ENCODE assay signal across 21 cellular contexts in genomic region chr15:71273731-71274447, GRCh38.
DNase-seq lines count a peak whose midpoint lies in the region; ATAC-seq, FAIRE-seq and TF ChIP-seq lines count a peak whose summit lies in the region.
"Had no signal": no experiment of that assay in that cellular context is flagged by ENCODE, and none has a peak within 500 bp of the region (broad histone marks: within the 10 kb centered on the region; RNA-seq: fewer than 3 reads in every experiment).

No MANE protein-coding gene starts in this region.

- no peak overlapping the region for H3K4me3 ChIP-seq in ACC112 (ENCODE audit: low read depth, low read length)
- H3K4me3 ChIP-seq in IMR-90 (ENCODE audit: insufficient read depth, low read depth, low read length), result no peak overlapping the region
- no peak overlapping the region for H3K4me3 ChIP-seq in H1 (ENCODE audit: extremely low read depth in 1 of 4, insufficient read depth in 2 of 4, low read depth in 3 of 4, low read length in 4 of 4)
- H3K4me3 ChIP-seq in mesodermal cell (ENCODE audit: extremely low read depth, insufficient read depth, low read length, poor library complexity, severe bottlenecking), result no peak overlapping the region
- H3K4me3 ChIP-seq in CD8-positive, alpha-beta memory T cell (ENCODE audit: low read length), result no peak overlapping the region
- H3K4me3 ChIP-seq in tibial nerve, result no peak overlapping the region
- H3K4me3 ChIP-seq: K562, testis had no signal

- intact Hi-C loops in IMR-90 (cut with micrococcal nuclease), result loop anchor here (10.0 kb wide), 1 partner anchor 259 kb away; no protein-coding TSS in a partner anchor

- TF ChIP-seq RAD21 in IMR-90 (IDR thresholded peaks at IDR 0.05; ENCODE audit: low read length) (no peak), H1 (IDR thresholded peaks at IDR 0.05 in 1 of 2, conservative IDR thresholded peaks at IDR 0.05 in 1 of 2; ENCODE audit: low read depth in 2 of 2, low read length in 2 of 2) (no peak)

- no peaks in the 10 kb centered on the region for H3K27me3 ChIP-seq in ACC112 (ENCODE audit: insufficient read depth, low read length)
- H3K27me3 ChIP-seq in IMR-90 (ENCODE audit: control insufficient read depth, insufficient read depth, low read length), result no peaks in the 10 kb centered on the region
- H3K27me3 ChIP-seq in H1 (replicated peaks in 1 of 4; ENCODE audit: control insufficient read depth in 3 of 4, extremely low read depth in 1 of 4, insufficient read depth in 3 of 4, low read length in 3 of 4), result no peaks in the 10 kb centered on the region
- no peaks in the 10 kb centered on the region for H3K27me3 ChIP-seq in CD8-positive, alpha-beta memory T cell (ENCODE audit: insufficient read depth, low read length, poor library complexity, severe bottlenecking)
- no peaks in the 10 kb centered on the region for H3K27me3 ChIP-seq in tibial nerve
- H3K27me3 ChIP-seq: foreskin keratinocyte, testis had no signal

- H3K23me2 ChIP-seq in H1 (ENCODE audit: low read depth, low read length), result no peaks in the 10 kb centered on the region

- no peak overlapping the region for H3K27ac Mint-ChIP-seq in CD8-positive, alpha-beta memory T cell
- H3K27ac Mint-ChIP-seq: activated CD4-positive, alpha-beta memory T cell treated with anti-CD3 and anti-CD28 coated beads for 36 hours had no signal

- FAIRE-seq in H1 (lab: Jason Lieb, UNC), result no peak
- FAIRE-seq: K562 had no signal

- H3K9ac ChIP-seq in IMR-90 (ENCODE audit: low read depth, low read length) (no peak overlapping the region), H1 (replicated peaks in 1 of 4; ENCODE audit: extremely low read depth in 1 of 4, low read depth in 3 of 4, low read length in 3 of 4) (no peak overlapping the region)

- POLR2A ChIA-PET in IMR-90 (lab: Charles Lee; ENCODE audit: unreplicated experiment) (no interaction called here), H1 (lab: Charles Lee; ENCODE audit: partially characterized antibody) (interaction anchor here (0.7 to 1.0 kb wide), 2 partner anchors 11 to 192 kb away, joined by 3 read pairs; no protein-coding TSS in a partner anchor)
- POLR2A ChIA-PET in CD8-positive, alpha-beta memory T cell (lab: Charles Lee), result no interaction called here

- H2BK5ac ChIP-seq in IMR-90 (ENCODE audit: low read depth, low read length, poor library complexity, severe bottlenecking), result peak overlapping the region; percentile 87
- no peak overlapping the region for H2BK5ac ChIP-seq in H1 (ENCODE audit: low read depth, low read length)

- peaks cover 0 to 6% (median 2%) of the 10 kb centered on the region in 5 donors for H3K9me3 Mint-ChIP-seq in CD8-positive, alpha-beta memory T cell
- H3K9me3 Mint-ChIP-seq: activated CD4-positive, alpha-beta memory T cell treated with anti-CD3 and anti-CD28 coated beads for 36 hours had no signal

- H3K27ac ChIP-seq in ACC112 (ENCODE audit: low read depth, low read length), result peak overlapping the region; percentile 69; the same call in 1 of the 2 replicates
- H3K27ac ChIP-seq in IMR-90 (ENCODE audit: insufficient read depth, low read length), result peak overlapping the region; percentile 72; the same call in 1 of the 2 replicates
- H3K27ac ChIP-seq in H1 (ENCODE audit: low read depth, low read length), result no peak overlapping the region
- H3K27ac ChIP-seq in mesodermal cell (ENCODE audit: low read depth, low read length, severe bottlenecking), result peak overlapping the region; percentile 57
- no peak overlapping the region for H3K27ac ChIP-seq in CD8-positive, alpha-beta memory T cell (ENCODE audit: low read depth, low read length)
- H3K27ac ChIP-seq in tibial nerve, result no peak overlapping the region
- H3K27ac ChIP-seq: HL-60, testis, WERI-Rb-1 had no signal

- H3K4me2 ChIP-seq in IMR-90 (ENCODE audit: low read depth, low read length), result no peak overlapping the region
- no peak overlapping the region for H3K4me2 ChIP-seq in H1 (ENCODE audit: insufficient read depth in 1 of 2, low read depth in 2 of 2, low read length in 2 of 2)

- H2BK15ac ChIP-seq in IMR-90 (ENCODE audit: low read depth, low read length), result peak overlapping the region; percentile 91
- no peak overlapping the region for H2BK15ac ChIP-seq in H1 (ENCODE audit: low read length)

- dilution Hi-C loops in IMR-90 (cut with HindIII; ENCODE audit: low sequenced_read_pairs, unreplicated experiment), result no loop called here

- peak overlapping the region; percentile 95 for H2AK5ac ChIP-seq in IMR-90 (ENCODE audit: low read depth, low read length)
- H2AK5ac ChIP-seq in H1 (ENCODE audit: low read depth, low read length), result no peak overlapping the region; the same call in 1 of the 2 replicates

- H2AFZ ChIP-seq in ACC112 (ENCODE audit: low read length, unreplicated experiment) (no peak overlapping the region), IMR-90 (replicated peaks; ENCODE audit: low read length, poor library complexity) (no peak overlapping the region), H1 (ENCODE audit: low read length) (no peak overlapping the region)

- no peak for TF ChIP-seq POLR2A in IMR-90 (IDR thresholded peaks at IDR 0.05; ENCODE audit: low read depth, low read length)
- TF ChIP-seq POLR2A in H1 (IDR thresholded peaks at IDR 0.05; ENCODE audit: control extremely low read depth in 1 of 2, low read depth in 2 of 2, low read length in 2 of 2), result no peak
- no peak for TF ChIP-seq POLR2A in tibial nerve (IDR thresholded peaks at IDR 0.05)

- H3K18ac ChIP-seq in IMR-90 (ENCODE audit: low read depth, low read length) (peak overlapping the region; percentile 92), H1 (ENCODE audit: extremely low read depth, low read length) (no peak overlapping the region)

- no TSS peak for BruUV-seq in IMR-90 (replicated peaks; lab: Mats Ljungman, UMichigan)

- H3K14ac ChIP-seq in IMR-90 (replicated peaks; ENCODE audit: low read depth, low read length) (peak overlapping the region; percentile 66), H1 (ENCODE audit: insufficient read length) (no peak overlapping the region)

- peaks cover 25% of the 10 kb centered on the region for H3K9me1 ChIP-seq in IMR-90 (ENCODE audit: insufficient read depth, low read length)

- H2BK120ac ChIP-seq in IMR-90 (ENCODE audit: low read depth, low read length), result peak overlapping the region; percentile 74
- peak overlapping the region; percentile 26 for H2BK120ac ChIP-seq in H1 (replicated peaks; ENCODE audit: low read depth, low read length)

- H3K23ac ChIP-seq in IMR-90 (ENCODE audit: low read depth, low read length) (peak overlapping the region; percentile 43), H1 (ENCODE audit: insufficient read length) (no peak overlapping the region)

- H3K36me3 Mint-ChIP-seq in CD8-positive, alpha-beta memory T cell, result no peaks in the 10 kb centered on the region
- H3K36me3 Mint-ChIP-seq: activated CD4-positive, alpha-beta memory T cell treated with anti-CD3 and anti-CD28 coated beads for 36 hours had no signal

- H2BK12ac ChIP-seq in H1 (ENCODE audit: low read depth, low read length), result no peak overlapping the region

- peak overlapping the region; percentile 13 to 77; a peak in 3 of 4 replicates for H4K8ac ChIP-seq in IMR-90 (ENCODE audit: low read depth in 2 of 2, low read length in 2 of 2)
- H4K8ac ChIP-seq in H1 (ENCODE audit: extremely low read depth, insufficient read depth, low read length), result no peak overlapping the region

- in situ Hi-C loops in IMR-90 (cut with MboI; ENCODE audit: low sequenced_read_pairs), result no loop called here

- H4K5ac ChIP-seq in IMR-90 (ENCODE audit: low read depth, low read length) (peak overlapping the region; percentile 83), H1 (ENCODE audit: insufficient read length, low read depth, low read length) (no peak overlapping the region)

- H3K4ac ChIP-seq in IMR-90 (ENCODE audit: low read depth, low read length), result peak overlapping the region; percentile 80
- no peak overlapping the region for H3K4ac ChIP-seq in H1 (replicated peaks; ENCODE audit: insufficient read length, low read depth, low read length)

- H3K9me3 ChIP-seq in IMR-90 (ENCODE audit: control insufficient read depth, insufficient read depth, low read length) (no peaks in the 10 kb centered on the region), H1 (ENCODE audit: insufficient read depth in 2 of 2, low read depth in 1 of 2, low read length in 1 of 2) (no peaks in the 10 kb centered on the region), mesodermal cell (ENCODE audit: control insufficient read depth, low read length) (no peaks in the 10 kb centered on the region), tibial nerve (peaks cover 0 to 8% (median 0%) of the 10 kb centered on the region in 4 donors)
- no peaks in the 10 kb centered on the region for H3K9me3 ChIP-seq in CD8-positive, alpha-beta memory T cell (ENCODE audit: low read length)
- H3K9me3 ChIP-seq: testis had no signal

- DNase-seq in IMR-90, result no peak
- no peak for DNase-seq in H1 (ENCODE audit: low read depth in 1 of 2, low spot score in 2 of 2)
- no peak for DNase-seq in CD8-positive, alpha-beta memory T cell
- DNase-seq in tibial nerve (ENCODE audit: low spot score in 2 of 2), result no peak
- DNase-seq in occipital lobe (lab: John Stamatoyannopoulos, UW), result no peak
- DNase-seq: activated CD4-positive, alpha-beta memory T cell treated with anti-CD3 and anti-CD28 coated beads for 36 hours; activated naive CD4-positive, alpha-beta T cell treated with Interleukin-2 at 50 U/mL for 16 hours; activated T-cell treated with anti-CD3 and anti-CD28 coated beads, Interleukin-2, amount 50 U/mL, for 1 hour; anterior cingulate cortex; DMS79 treated with DMSO at 0.1 percent for 48 hours; foreskin keratinocyte; NCI-H1930; NCI-H446; NK-92 treated with Interleukin-12 subunit alpha and Interleukin-12 subunit beta, amount 100 ng/mL, for 24 hours; testis; WERI-Rb-1 had no signal

- peaks cover 6 to 35% of the 10 kb centered on the region in 2 experiments; a peak in 3 of 4 replicates for H3K79me1 ChIP-seq in IMR-90 (ENCODE audit: low read depth in 1 of 2, low read length in 2 of 2)
- no peaks in the 10 kb centered on the region; the same call in 1 of the 2 replicates for H3K79me1 ChIP-seq in H1 (ENCODE audit: low read depth, low read length)

- H3K79me2 ChIP-seq in ACC112 (ENCODE audit: control insufficient read depth, insufficient read depth, low read length, unreplicated experiment) (peaks cover 4% of the 10 kb centered on the region), H1 (ENCODE audit: control insufficient read depth in 1 of 2, insufficient read depth in 2 of 2, low read length in 2 of 2) (no peaks in the 10 kb centered on the region)

- WGBS in IMR-90 (ENCODE audit: extremely low coverage in 2 of 2, insufficient read length in 1 of 2), 2 experiments, result no CpG with 5 or more reads among the region's 3 CpGs
- WGBS in H1 (ENCODE audit: extremely low coverage in 1 of 2, insufficient coverage in 1 of 2, insufficient read length in 1 of 2, insufficient replicate concordance in 2 of 2, low coverage in 1 of 2, low lambda C conversion rate in 2 of 2, missing lambda C conversion rate in 1 of 2), 2 experiments, result 93% methylated on average over 3 of the region's 3 CpGs; no CpG with 5 or more reads in 1 of the 2 experiments
- WGBS in mesodermal cell (ENCODE audit: insufficient coverage in 2 of 2), 2 experiments, result 92 to 100% methylated on average over 1 to 2 of the region's 3 CpGs
- WGBS in tibial nerve, 2 donors, result 79 to 81% methylated on average over 3 of the region's 3 CpGs

- peaks cover 5 to 7% of the 10 kb centered on the region in 2 donors for H3K27me3 Mint-ChIP-seq in CD8-positive, alpha-beta memory T cell

- ATAC-seq in IMR-90 (ENCODE audit: low read depth), result no peak
- ATAC-seq in GM19023 (IDR thresholded peaks at IDR 0.05; ENCODE audit: unreplicated experiment), result no peak
- ATAC-seq: foreskin keratinocyte, K562 had no signal

- TF ChIP-seq CTCF in IMR-90 (conservative IDR thresholded peaks at IDR 0.05; ENCODE audit: low read depth, low read length), result no peak
- no peak for TF ChIP-seq CTCF in H1 (IDR thresholded peaks at IDR 0.05; ENCODE audit: control extremely low read depth in 1 of 3, insufficient read depth in 1 of 3, low read depth in 1 of 3, low read length in 3 of 3)
- TF ChIP-seq CTCF in tibial nerve (IDR thresholded peaks at IDR 0.05), result no peak

- peaks cover 49% of the 10 kb centered on the region for H3K4me1 ChIP-seq in ACC112 (ENCODE audit: control insufficient read depth, insufficient read depth, low read length, unreplicated experiment)
- peaks cover 32% of the 10 kb centered on the region for H3K4me1 ChIP-seq in IMR-90 (ENCODE audit: control insufficient read depth, insufficient read depth, low read length)
- no peaks in the 10 kb centered on the region for H3K4me1 ChIP-seq in H1 (replicated peaks in 1 of 4; ENCODE audit: control insufficient read depth in 3 of 4, insufficient read depth in 4 of 4, low read length in 3 of 4)
- H3K4me1 ChIP-seq in mesodermal cell (ENCODE audit: control insufficient read depth, insufficient read depth, low read length, poor library complexity, severe bottlenecking), result peaks cover 37% of the 10 kb centered on the region
- H3K4me1 ChIP-seq in CD8-positive, alpha-beta memory T cell (ENCODE audit: insufficient read depth, low read length), result no peaks in the 10 kb centered on the region
- H3K4me1 ChIP-seq in tibial nerve, result peaks cover 0 to 10% (median 0%) of the 10 kb centered on the region in 4 donors
- H3K4me1 ChIP-seq: testis had no signal

- TF ChIP-seq EP300 in H1 (IDR thresholded peaks at IDR 0.05; ENCODE audit: borderline replicate concordance in 1 of 2, low read depth in 2 of 2, low read length in 2 of 2), result no peak
- TF ChIP-seq EP300 in tibial nerve (IDR thresholded peaks at IDR 0.05), result no peak

- H2BK20ac ChIP-seq in IMR-90 (ENCODE audit: low read depth, low read length) (peak overlapping the region; percentile 87), H1 (ENCODE audit: low read length) (0 out of 2 replicates have a peak overlapping the region, but pooled peaks have one; percentile 21)

- H3K36me3 ChIP-seq in ACC112 (ENCODE audit: insufficient read depth, low read length) (no peaks in the 10 kb centered on the region; the same call in 1 of the 2 replicates), IMR-90 (ENCODE audit: control insufficient read depth, insufficient read depth, low read length) (no peaks in the 10 kb centered on the region), H1 (ENCODE audit: control insufficient read depth in 2 of 4, insufficient read depth in 4 of 4, low read length in 3 of 4) (no peaks in the 10 kb centered on the region), mesodermal cell (ENCODE audit: control insufficient read depth, insufficient read depth, low read length) (no peaks in the 10 kb centered on the region), tibial nerve (no peaks in the 10 kb centered on the region)
- no peaks in the 10 kb centered on the region for H3K36me3 ChIP-seq in CD8-positive, alpha-beta memory T cell (ENCODE audit: insufficient read depth, low read length)
- H3K36me3 ChIP-seq: WERI-Rb-1 had no signal

- H3K4me1 Mint-ChIP-seq in CD8-positive, alpha-beta memory T cell, result no peaks in the 10 kb centered on the region

- H3K4me3 Mint-ChIP-seq in CD8-positive, alpha-beta memory T cell, result no peak overlapping the region
- H3K4me3 Mint-ChIP-seq: activated CD4-positive, alpha-beta memory T cell treated with anti-CD3 and anti-CD28 coated beads for 36 hours had no signal

- 0 out of 2 replicates have a peak overlapping the region, but pooled peaks have one; percentile 16 for H3K56ac ChIP-seq in IMR-90 (ENCODE audit: extremely low read depth, insufficient read depth, low read length)
- no peak overlapping the region for H3K56ac ChIP-seq in H1 (replicated peaks; ENCODE audit: insufficient read length, low read depth, low read length)

- H2AK9ac ChIP-seq in IMR-90 (replicated peaks; ENCODE audit: low read depth, low read length, poor library complexity), result no peak overlapping the region

- CTCF ChIA-PET in IMR-90 (lab: Yijun Ruan, JAX) (interaction anchor here (0.9 kb wide), 1 partner anchor 13 kb away, joined by 3 read pairs; no protein-coding TSS in a partner anchor), H1 (lab: Charles Lee; ENCODE audit: partially characterized antibody) (interaction anchor here (1.3 to 1.6 kb wide), 2 partner anchors 14 to 170 kb away, joined by 3 to 4 read pairs; no protein-coding TSS in a partner anchor)
- CTCF ChIA-PET in CD8-positive, alpha-beta memory T cell (lab: Charles Lee), result no interaction called here

- peak overlapping the region; percentile 88 for H4K91ac ChIP-seq in IMR-90 (ENCODE audit: insufficient read depth, low read depth, low read length)
- H4K91ac ChIP-seq in H1 (replicated peaks; ENCODE audit: insufficient read length, low read length), result no peak overlapping the region

- no peaks in the 10 kb centered on the region for H4K20me1 ChIP-seq in IMR-90 (ENCODE audit: insufficient read depth, low read length)
- H4K20me1 ChIP-seq in H1 (replicated peaks in 1 of 2; ENCODE audit: control insufficient read depth in 1 of 2, insufficient read depth in 2 of 2, low read length in 2 of 2), result no peaks in the 10 kb centered on the region

Comparison
In these comparisons a context has a peak if more than half of its experiments do, and no peak if none do; other contexts are left out.
1. H3K27ac ChIP-seq: peak in ACC112 (single experiment), IMR-90 (single experiment) and mesodermal cell (single experiment); none in H1 (single experiment), CD8-positive, alpha-beta memory T cell (single experiment) and tibial nerve (0 of 4).